In genomic region chr5:50856720-50857119, GRCh38 we compare ENCODE assay signal across 9 cellular contexts.
DNase-seq lines count a peak whose midpoint lies in the region; ATAC-seq and TF ChIP-seq lines count a peak whose summit lies in the region.
"Had no signal": no experiment of that assay in that cellular context is flagged by ENCODE, and none has a peak within 500 bp of the region (broad histone marks: within the 10 kb centered on the region; RNA-seq: fewer than 3 reads in every experiment).

No MANE protein-coding gene starts in this region.

- no peaks in the 10 kb centered on the region for H3K27me3 ChIP-seq in CD4-positive, alpha-beta memory T cell (ENCODE audit: insufficient read depth, low read length)

- H3K4me3 ChIP-seq in CD4-positive, alpha-beta memory T cell (ENCODE audit: low read length in 2 of 2), result no peak overlapping the region

- peaks cover 3% of the 10 kb centered on the region for H3K4me1 ChIP-seq in CD4-positive, alpha-beta memory T cell (ENCODE audit: insufficient read depth, low read length)

- peaks cover 0 to 7% (median 0%) of the 10 kb centered on the region in 8 donors for H3K9me3 Mint-ChIP-seq in CD4-positive, alpha-beta memory T cell

- ATAC-seq in GM19467 (IDR thresholded peaks at IDR 0.05; ENCODE audit: unreplicated experiment), result peak; percentile 66
- peak; percentile 72 for ATAC-seq in HG03066 (IDR thresholded peaks at IDR 0.05; ENCODE audit: low read depth, unreplicated experiment)
- ATAC-seq: activated CD4-positive, alpha-beta T cell treated with anti-CD3 and anti-CD28 coated beads for 36 hours had no signal

- no peak for TF ChIP-seq CTCF in GM10248 (IDR thresholded peaks at IDR 0.05; ENCODE audit: control extremely low read depth, extremely low read depth, low read depth, missing control alignments)

- no peaks in the 10 kb centered on the region for H3K36me3 Mint-ChIP-seq in CD4-positive, alpha-beta memory T cell

- H3K4me3 Mint-ChIP-seq in CD4-positive, alpha-beta memory T cell, result peak overlapping the region in 1 of 8 donors; percentile 4
- H3K4me3 Mint-ChIP-seq: activated CD4-positive, alpha-beta T cell treated with anti-CD3 and anti-CD28 coated beads for 36 hours had no signal

- CTCF ChIA-PET in GM10248 (lab: Yijun Ruan, JAX), result interaction anchor here (1.1 to 1.2 kb wide), 3 partner anchors 8 to 40 kb away, joined by 3 to 4 read pairs (median 3); no protein-coding TSS in a partner anchor
- CTCF ChIA-PET in CD4-positive, alpha-beta memory T cell (lab: Charles Lee; ENCODE audit: partially characterized antibody), result no interaction called here

- POLR2A ChIA-PET in GM10248 (lab: Yijun Ruan, JAX), result no interaction called here
- POLR2A ChIA-PET in CD4-positive, alpha-beta memory T cell (lab: Charles Lee; ENCODE audit: partially characterized antibody), result no interaction called here

- DNase-seq in GM10248 (ENCODE audit: extremely low spot score), result peak; percentile 32
- peak; percentile 55 for DNase-seq in NOMO-1 treated with dmso at 0.1 percent for 144 hours (lab: John Stamatoyannopoulos, UW; ENCODE audit: unreplicated experiment)
- DNase-seq in DMS114 treated with DMSO at 0.1 percent for 48 hours (lab: John Stamatoyannopoulos, UW; ENCODE audit: unreplicated experiment), result no peak
- no peak for DNase-seq in hypothalamus (lab: John Stamatoyannopoulos, UW)
- DNase-seq in CD4-positive, alpha-beta memory T cell, result no peak
- DNase-seq in stimulated activated CD4-positive, alpha-beta T cell treated with anti-CD3 and anti-CD28 coated beads, Interleukin-15, amount 100 ng/mL, for 24 hours, result no peak
- DNase-seq: activated CD4-positive, alpha-beta T cell treated with anti-CD3 and anti-CD28 coated beads for 36 hours had no signal

- H3K9me3 ChIP-seq in CD4-positive, alpha-beta memory T cell (ENCODE audit: control insufficient read depth in 1 of 2, low read length in 2 of 2), result no peaks in the 10 kb centered on the region

- intact Hi-C loops in CD4-positive, alpha-beta memory T cell (cut with micrococcal nuclease), result no loop called here

- H3K27ac ChIP-seq in CD4-positive, alpha-beta memory T cell (ENCODE audit: low read depth, low read length), result no peak overlapping the region

- H3K36me3 ChIP-seq in CD4-positive, alpha-beta memory T cell (ENCODE audit: insufficient read depth, low read length), result no peaks in the 10 kb centered on the region

- peaks cover 4 to 24% (median 11%) of the 10 kb centered on the region in 4 donors for H3K4me1 Mint-ChIP-seq in CD4-positive, alpha-beta memory T cell

- H3K27ac Mint-ChIP-seq in CD4-positive, alpha-beta memory T cell, result no peak overlapping the region
- H3K27ac Mint-ChIP-seq: activated CD4-positive, alpha-beta T cell treated with anti-CD3 and anti-CD28 coated beads for 36 hours had no signal

- peaks cover 3 to 9% of the 10 kb centered on the region in 2 donors for H3K27me3 Mint-ChIP-seq in CD4-positive, alpha-beta memory T cell

Comparison
In these comparisons a context has a peak if more than half of its experiments do, and no peak if none do; other contexts are left out.
1. DNase-seq: peak in GM10248 (single experiment) and NOMO-1 treated with dmso at 0.1 percent for 144 hours (single experiment); none in DMS114 treated with DMSO at 0.1 percent for 48 hours (single experiment), hypothalamus (0 of 51), CD4-positive, alpha-beta memory T cell (0 of 5) and stimulated activated CD4-positive, alpha-beta T cell treated with anti-CD3 and anti-CD28 coated beads, Interleukin-15, amount 100 ng/mL, for 24 hours (single experiment).